Comparison of ENCODE assay signal across 29 cellular contexts in the genomic region with DNA sequence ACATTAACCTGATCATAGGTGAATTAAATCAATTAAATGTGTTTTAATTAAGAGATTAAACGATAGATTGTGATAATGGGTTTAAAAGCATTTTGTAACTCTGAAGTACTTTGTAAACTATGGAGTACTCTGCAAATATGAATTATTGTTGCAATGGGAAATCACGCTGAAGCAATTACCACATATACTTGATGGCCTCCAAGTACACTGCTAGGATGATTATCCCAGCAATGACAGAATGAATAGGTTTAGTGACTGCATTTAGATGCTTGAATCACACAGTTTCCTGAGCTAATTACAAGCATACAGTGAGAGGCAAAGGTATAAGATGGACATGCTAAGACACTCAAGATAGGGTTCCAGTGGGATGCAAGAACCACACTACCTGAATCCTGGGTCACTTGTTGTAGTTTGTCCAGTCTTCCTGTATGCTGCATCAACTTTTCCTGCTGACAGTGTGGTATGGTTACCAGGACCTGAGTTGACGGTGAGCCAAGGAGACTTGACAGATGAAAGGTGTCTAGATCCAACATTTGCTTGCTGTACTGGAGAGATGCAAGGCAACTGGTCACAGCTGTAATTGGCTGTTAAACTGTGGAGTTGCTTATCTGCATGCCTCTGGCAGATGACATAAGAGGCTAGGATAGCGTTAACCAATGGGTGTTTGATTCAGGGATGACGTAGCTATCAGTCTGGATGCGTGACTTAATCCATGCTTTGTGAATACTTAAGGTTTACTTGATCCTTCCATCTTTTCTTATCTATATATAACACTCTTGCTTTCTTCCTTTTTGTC. TPM values are rescaled to one million over a fixed set of nuclear protein-coding genes. Genes with fewer than 3 reads are reported as not detected.
DNase-seq lines count a peak whose midpoint lies in the region; ATAC-seq, FAIRE-seq and TF ChIP-seq lines count a peak whose summit lies in the region.
"Had no signal": no experiment of that assay in that cellular context is flagged by ENCODE, and none has a peak within 500 bp of the region (broad histone marks: within the 10 kb centered on the region; RNA-seq: fewer than 3 reads in every experiment).

No MANE protein-coding gene starts in this region.

- H3K27me3 ChIP-seq in left ventricle myocardium inferior (ENCODE audit: low read depth) (no peaks in the 10 kb centered on the region), K562 (ENCODE audit: control insufficient read depth in 2 of 2, insufficient read depth in 2 of 2, low read length in 2 of 2) (no peaks in the 10 kb centered on the region), neutrophil (no peaks in the 10 kb centered on the region)
- H3K27me3 ChIP-seq in CD8-positive, alpha-beta memory T cell (ENCODE audit: insufficient read depth, low read length, poor library complexity, severe bottlenecking): no peaks in the 10 kb centered on the region
- H3K27me3 ChIP-seq: dorsolateral prefrontal cortex, ovary, spleen, transverse colon had no signal

- peak overlapping the region; percentile 58 for H3K4me2 ChIP-seq in K562 (ENCODE audit: insufficient read depth, low read length)

- ATAC-seq in Right ventricle myocardium superior (ENCODE audit: poor library complexity) (peak; percentile 53), K562 (peak; percentile 77)
- ATAC-seq: HepG2 had no signal

- DNase-seq in Right ventricle myocardium superior (no peak), left ventricle myocardium inferior (no peak), NCI-H1105 (lab: John Stamatoyannopoulos, UW) (peak; percentile 39), K562 (ENCODE audit: extremely low read depth in 1 of 4, low spot score in 3 of 4) (peak; percentile 38 to 47 (median 44)), DMS 273 treated with DMSO at 0.1 percent for 48 hours (lab: John Stamatoyannopoulos, UW) (no peak), posterior cingulate gyrus (no peak)
- no peak for DNase-seq in CD8-positive, alpha-beta memory T cell
- DNase-seq: activated CD4-positive, alpha-beta T cell treated with anti-CD3 and anti-CD28 coated beads for 4 hours; activated gamma-delta T cell; C1 segment of cervical spinal cord; Calu3; dorsolateral prefrontal cortex; GOT3; Kasumi-1; NCI-H2029; NCI-H2227 treated with DMSO at 0.1 percent for 48 hours; NCI-H69; ovary; spleen; T-helper 2 cell; transverse colon had no signal

- H3K36me3 ChIP-seq in left ventricle myocardium inferior (peaks cover 36% of the 10 kb centered on the region), K562 (ENCODE audit: control insufficient read depth, insufficient read depth, low read length) (no peaks in the 10 kb centered on the region; the same call in 2 of the 3 replicates), neutrophil (peaks cover 56% of the 10 kb centered on the region)
- H3K36me3 ChIP-seq in CD8-positive, alpha-beta memory T cell (ENCODE audit: insufficient read depth, low read length): peaks cover 5% of the 10 kb centered on the region
- H3K36me3 ChIP-seq: ovary had no signal

- no peaks in the 10 kb centered on the region for H3K79me2 ChIP-seq in K562 (ENCODE audit: control insufficient read depth, insufficient read depth, low read length)

- H2AFZ ChIP-seq in K562 (ENCODE audit: low read depth, low read length): peak overlapping the region; percentile 70

- no peaks in the 10 kb centered on the region for H3K9me3 Mint-ChIP-seq in CD8-positive, alpha-beta memory T cell

- H3K4me3 ChIP-seq in left ventricle myocardium inferior: no peak overlapping the region
- H3K4me3 ChIP-seq in K562: no peak overlapping the region
- H3K4me3 ChIP-seq in neutrophil (ENCODE audit: low read depth in 1 of 2, low read length in 1 of 2): no peak overlapping the region
- H3K4me3 ChIP-seq in CD8-positive, alpha-beta memory T cell (ENCODE audit: low read length): no peak overlapping the region
- H3K4me3 ChIP-seq: dorsolateral prefrontal cortex, ovary, spleen, transverse colon had no signal

- H3K27ac ChIP-seq in left ventricle myocardium inferior (replicated peaks) (no peak overlapping the region), K562 (ENCODE audit: extremely low read depth, low read depth, low read length) (peak overlapping the region; percentile 4; the same call in 1 of the 3 replicates), neutrophil (peak overlapping the region; percentile 91)
- H3K27ac ChIP-seq in CD8-positive, alpha-beta memory T cell (ENCODE audit: low read depth, low read length): no peak overlapping the region
- H3K27ac ChIP-seq: ovary, transverse colon, VCaP had no signal

- H3K4me1 ChIP-seq in left ventricle myocardium inferior (peaks cover 10% of the 10 kb centered on the region), K562 (replicated peaks in 1 of 2; ENCODE audit: control insufficient read depth in 2 of 2, insufficient read depth in 2 of 2, low read length in 2 of 2) (peaks cover 0 to 4% of the 10 kb centered on the region in 2 experiments; a peak in 2 of 5 replicates), neutrophil (ENCODE audit: control insufficient read depth in 1 of 2, insufficient read depth in 1 of 2, low read depth in 1 of 2, low read length in 1 of 2) (peaks cover 35 to 43% of the 10 kb centered on the region in 2 experiments)
- H3K4me1 ChIP-seq in CD8-positive, alpha-beta memory T cell (ENCODE audit: insufficient read depth, low read length): no peaks in the 10 kb centered on the region
- H3K4me1 ChIP-seq: transverse colon had no signal

- WGBS in K562 (ENCODE audit: insufficient coverage, low coverage, missing lambda C conversion rate): 36% methylated on average over 6 of the region's 6 CpGs

- CTCF ChIA-PET in K562 (lab: Yijun Ruan, JAX; ENCODE audit: low intra/inter-chr PET ratio): no interaction called here
- CTCF ChIA-PET in CD8-positive, alpha-beta memory T cell (lab: Charles Lee): no interaction called here

- no peaks in the 10 kb centered on the region for H3K27me3 Mint-ChIP-seq in CD8-positive, alpha-beta memory T cell

- no peaks in the 10 kb centered on the region for H3K9me1 ChIP-seq in K562 (ENCODE audit: control insufficient read depth, insufficient read depth, low read length)

- FAIRE-seq in K562 (lab: Jason Lieb, UNC): peak; percentile 81
- FAIRE-seq: HepG2 had no signal

- H3K9ac ChIP-seq in K562 (ENCODE audit: insufficient read depth in 1 of 2, low read depth in 2 of 2, low read length in 2 of 2): no peak overlapping the region

- no peak overlapping the region for H3K4me3 Mint-ChIP-seq in CD8-positive, alpha-beta memory T cell
- H3K4me3 Mint-ChIP-seq: nephron had no signal

- TF ChIP-seq CTCF in left ventricle myocardium inferior (IDR thresholded peaks at IDR 0.05; ENCODE audit: borderline replicate concordance) (no peak), K562 (IDR thresholded peaks at IDR 0.05 in 2 of 3, conservative IDR thresholded peaks at IDR 0.05 in 1 of 3; ENCODE audit: insufficient read depth in 2 of 3, low read depth in 1 of 3, low read length in 3 of 3) (no peak), neutrophil (IDR thresholded peaks at IDR 0.05) (no peak)

- no peak for TF ChIP-seq EP300 in K562 (IDR thresholded peaks at IDR 0.05; ENCODE audit: low read length)

- no peaks in the 10 kb centered on the region for H3K9me3 ChIP-seq in left ventricle myocardium inferior (replicated peaks)
- no peaks in the 10 kb centered on the region for H3K9me3 ChIP-seq in K562 (replicated peaks; ENCODE audit: control insufficient read depth, insufficient read depth, low read depth, low read length)
- H3K9me3 ChIP-seq in neutrophil: no peaks in the 10 kb centered on the region
- H3K9me3 ChIP-seq in CD8-positive, alpha-beta memory T cell (ENCODE audit: low read length): no peaks in the 10 kb centered on the region
- H3K9me3 ChIP-seq: ovary, spleen, transverse colon had no signal

- intact Hi-C loops in Right ventricle myocardium superior (cut with DNase I) (no loop called here), left ventricle myocardium inferior (cut with micrococcal nuclease) (no loop called here), K562 (cut with micrococcal nuclease) (no loop called here), posterior cingulate gyrus (cut with DNase I) (no loop called here)

- H4K20me1 ChIP-seq in K562 (replicated peaks; ENCODE audit: control insufficient read depth, insufficient read depth, low read length): no peaks in the 10 kb centered on the region

- no TSS peak for BruUV-seq in K562 (replicated peaks; lab: Mats Ljungman, UMichigan)

- peaks cover 31 to 45% (median 42%) of the 10 kb centered on the region in 3 donors for H3K4me1 Mint-ChIP-seq in CD8-positive, alpha-beta memory T cell
- H3K4me1 Mint-ChIP-seq: nephron had no signal

- TF ChIP-seq POLR2A in K562 (conservative IDR thresholded peaks at IDR 0.05): no peak

- in situ Hi-C loops in K562 (cut with MboI): no loop called here

- H3K27ac Mint-ChIP-seq in CD8-positive, alpha-beta memory T cell: peak overlapping the region in 4 of 8 donors; percentile 6 to 34 (median 14)
- H3K27ac Mint-ChIP-seq: nephron had no signal

- TF ChIP-seq RAD21 in K562 (CRISPR knock-in tag; conservative IDR thresholded peaks at IDR 0.05 in 1 of 2, IDR thresholded peaks at IDR 0.05 in 1 of 2): no peak

- POLR2A ChIA-PET in K562 (lab: Yijun Ruan, JAX): interaction anchor here (0.7 kb wide), 1 partner anchor 38 kb away, joined by 3 read pairs; a partner anchor contains a TSS
- POLR2A ChIA-PET in CD8-positive, alpha-beta memory T cell (lab: Charles Lee): no interaction called here

- H3K36me3 Mint-ChIP-seq in CD8-positive, alpha-beta memory T cell: peaks cover 29 to 78% (median 30%) of the 10 kb centered on the region in 3 donors

RNA-seq across cellular contexts. Expression of a gene that starts 38.0 kb away (rescaled TPM):
- 45.0 TPM for total RNA-seq in Right ventricle myocardium superior
- 47.7 TPM for total RNA-seq in left ventricle myocardium inferior
- total RNA-seq in K562 (2011; cell fraction: chromatin; rRNA removed; ENCODE audit: low replicate concordance): 15.2 and 26.2 TPM in 2 replicates
- 16.5 and 18.6 TPM in 2 replicates for total RNA-seq in K562 (2011; cell fraction: nucleolus; rRNA removed)
- 25.7 and 28.9 TPM in 2 replicates for total RNA-seq in K562 (2011; cell fraction: nucleoplasm; rRNA removed)
- total RNA-seq in K562 (2014; rRNA removed): 14.1 and 16.8 TPM in 2 replicates
- 19.8 and 22.0 TPM in 2 replicates for total RNA-seq in K562 (2014; rRNA removed; fragmentation: Illumina TruSeq; extraction: Trizol)
- 18.4 and 20.3 TPM in 2 replicates for total RNA-seq in K562 (2015; rRNA removed; fragmentation: Illumina TruSeq; extraction: Trizol)
- 14.8 and 18.2 TPM in 2 replicates for total RNA-seq in K562 (2021)
- 16.5 and 18.9 TPM in 2 replicates for polyA plus RNA-seq in K562 (2011; rRNA removed)
- polyA plus RNA-seq in K562 (2011; cell fraction: cytosol; rRNA removed): 7.7 and 8.4 TPM in 2 replicates
- 7.1 and 9.1 TPM in 2 replicates for polyA plus RNA-seq in K562 (2011; cell fraction: nucleus; rRNA removed)
- polyA plus RNA-seq in K562 (2012): 16.4 and 18.0 TPM in 2 replicates
- polyA plus RNA-seq in K562 (2014; fragmentation: Illumina TruSeq; extraction: Trizol): 14.7 and 15.7 TPM in 2 replicates
- polyA plus RNA-seq in K562 (2014; fragmentation: Nextera tagmentation; extraction: Ambion mirVana): 10 to 100 TPM; 33.2 to 35.8 TPM
- polyA plus RNA-seq in K562 (2014; rRNA removed): 10.5 and 12.7 TPM in 2 replicates
- polyA minus RNA-seq in K562 (2011; rRNA and poly(A)+ RNA removed): 33.9 and 36.3 TPM in 2 replicates
- polyA minus RNA-seq in K562 (2011; cell fraction: cytosol; rRNA and poly(A)+ RNA removed): 6.8 and 10.6 TPM in 2 replicates
- 14.9 and 23.3 TPM in 2 replicates for polyA minus RNA-seq in K562 (2011; cell fraction: nucleus; rRNA and poly(A)+ RNA removed)
- total RNA-seq in CD8-positive, alpha-beta memory T cell: 10 to 100 TPM; 33.5 to 33.6 TPM
- 110 TPM for polyA plus RNA-seq in CD8-positive, alpha-beta memory T cell

RNA-seq across cellular contexts. Expression of a gene that starts 58.6 kb away (rescaled TPM):
- total RNA-seq in Right ventricle myocardium superior (not detected), left ventricle myocardium inferior (not detected), K562 (2014; rRNA removed) (not detected in 2 replicates), K562 (2014; rRNA removed; fragmentation: Illumina TruSeq; extraction: Trizol) (not detected in 2 replicates), K562 (2015; rRNA removed; fragmentation: Illumina TruSeq; extraction: Trizol) (not detected in 2 replicates), K562 (2021) (not detected in 2 replicates)
- not detected in 2 replicates for total RNA-seq in K562 (2011; cell fraction: chromatin; rRNA removed; ENCODE audit: low replicate concordance)
- not detected in 2 replicates for total RNA-seq in K562 (2011; cell fraction: nucleolus; rRNA removed)
- total RNA-seq in K562 (2011; cell fraction: nucleoplasm; rRNA removed): not detected in 2 replicates
- polyA plus RNA-seq in K562 (2011; rRNA removed) (not detected in 2 replicates), K562 (2014; fragmentation: Illumina TruSeq; extraction: Trizol) (not detected in 2 replicates), K562 (2014; fragmentation: Nextera tagmentation; extraction: Ambion mirVana) (not detected), K562 (2014; rRNA removed) (not detected in 2 replicates)
- polyA plus RNA-seq in K562 (2011; cell fraction: cytosol; rRNA removed): 0.12 TPM in 1 of 2 replicates, not detected in the other
- polyA plus RNA-seq in K562 (2011; cell fraction: nucleus; rRNA removed): not detected in 2 replicates
- not detected in 2 replicates for polyA plus RNA-seq in K562 (2012)
- polyA minus RNA-seq in K562 (2011; rRNA and poly(A)+ RNA removed): 0.27 TPM in 1 of 2 replicates, not detected in the other
- polyA minus RNA-seq in K562 (2011; cell fraction: cytosol; rRNA and poly(A)+ RNA removed): not detected in 2 replicates
- polyA minus RNA-seq in K562 (2011; cell fraction: nucleus; rRNA and poly(A)+ RNA removed): not detected in 2 replicates
- not detected for total RNA-seq in CD8-positive, alpha-beta memory T cell
- polyA plus RNA-seq in CD8-positive, alpha-beta memory T cell: not detected
- total RNA-seq: Calu3, Daoy, fibroblast of lung, HepG2, liver, spleen, transverse colon had no signal
- polyA plus RNA-seq: AG04450, fibroblast of lung, HepG2, ovary had no signal

Comparison
In these comparisons a context has a peak if more than half of its experiments do, and no peak if none do; other contexts are left out.
1. DNase-seq: peak in NCI-H1105 (single experiment) and K562 (4 of 4); none in Right ventricle myocardium superior (single experiment), left ventricle myocardium inferior (single experiment), DMS 273 treated with DMSO at 0.1 percent for 48 hours (single experiment), CD8-positive, alpha-beta memory T cell (0 of 5) and posterior cingulate gyrus (0 of 10).
2. H3K27ac ChIP-seq: peak in K562 (single experiment) and neutrophil (single experiment); none in left ventricle myocardium inferior (single experiment) and CD8-positive, alpha-beta memory T cell (single experiment).